ENCODE assay signal across 13 cellular contexts in genomic region chr20:20549699-20550098, GRCh38.
DNase-seq lines count a peak whose midpoint lies in the region; ATAC-seq, FAIRE-seq and TF ChIP-seq lines count a peak whose summit lies in the region.
"Had no signal": no experiment of that assay in that cellular context is flagged by ENCODE, and none has a peak within 500 bp of the region (broad histone marks: within the 10 kb centered on the region; RNA-seq: fewer than 3 reads in every experiment).

No MANE protein-coding gene starts in this region.

- H3K4me3 ChIP-seq in SK-N-SH (ENCODE audit: low read depth in 2 of 2, low read length in 1 of 2) (no peak overlapping the region), fibroblast of villous mesenchyme (ENCODE audit: low read depth, low read length) (no peak overlapping the region), tibial artery (no peak overlapping the region), spleen (no peak overlapping the region)
- H3K4me3 ChIP-seq: thoracic aorta had no signal

- no peaks in the 10 kb centered on the region for H4K20me1 ChIP-seq in SK-N-SH (ENCODE audit: insufficient read depth)

- no peak for TF ChIP-seq CTCF in SK-N-SH (IDR thresholded peaks at IDR 0.05)
- TF ChIP-seq CTCF in fibroblast of villous mesenchyme (IDR thresholded peaks at IDR 0.05; ENCODE audit: insufficient read depth, low read depth, low read length) = no peak
- no peak for TF ChIP-seq CTCF in tibial artery (IDR thresholded peaks at IDR 0.05)
- TF ChIP-seq CTCF in spleen (IDR thresholded peaks at IDR 0.05 in 8 of 11, conservative IDR thresholded peaks at IDR 0.05 in 3 of 11) = no peak

- POLR2A ChIA-PET in SK-N-SH (lab: Yijun Ruan, JAX) = no interaction called here

- no peak overlapping the region for H2AFZ ChIP-seq in SK-N-SH (ENCODE audit: low read depth)

- DNase-seq in A172 (ENCODE audit: low spot score) (peak; percentile 52), H54 (ENCODE audit: insufficient read length, low spot score) (peak; percentile 20), SK-N-SH (no peak), fibroblast of villous mesenchyme (ENCODE audit: low read depth) (peak; percentile 58), tibial artery (no peak), spleen (no peak), sciatic nerve (ENCODE audit: low spot score) (no peak)
- DNase-seq: activated naive CD4-positive, alpha-beta T cell treated with anti-CD3 and anti-CD28 coated beads, Interleukin-2, amount 10 ng/mL, durations not matched to agents 7 days and 5 days; CD8-positive, alpha-beta T cell had no signal

- H3K27ac ChIP-seq in SK-N-SH (ENCODE audit: low read depth in 2 of 2, low read length in 1 of 2) (no peak overlapping the region), tibial artery (no peak overlapping the region), spleen (no peak overlapping the region)
- H3K27ac ChIP-seq: thoracic aorta had no signal

- H3K79me2 ChIP-seq in SK-N-SH (ENCODE audit: insufficient read depth) = no peaks in the 10 kb centered on the region

- CTCF ChIA-PET in SK-N-SH (lab: Yijun Ruan, JAX) = interaction anchor here (0.9 kb wide), 1 partner anchor 19 kb away, joined by 3 read pairs; no protein-coding TSS in a partner anchor

- H3K4me2 ChIP-seq in SK-N-SH = no peak overlapping the region

- no peak overlapping the region for H3K9ac ChIP-seq in SK-N-SH

- no peak for TF ChIP-seq RAD21 in SK-N-SH (IDR thresholded peaks at IDR 0.05; ENCODE audit: low read length)

- H3K36me3 ChIP-seq in SK-N-SH (replicated peaks in 1 of 2; ENCODE audit: control insufficient read depth in 1 of 2, insufficient read depth in 2 of 2, low read length in 1 of 2) (no peaks in the 10 kb centered on the region), tibial artery (peaks cover 0 to 25% (median 18%) of the 10 kb centered on the region in 3 donors), spleen (peaks cover 0 to 59% (median 14%) of the 10 kb centered on the region in 6 donors)
- H3K36me3 ChIP-seq: thoracic aorta had no signal

- H3K9me2 ChIP-seq in SK-N-SH = no peaks in the 10 kb centered on the region

- no peak for TF ChIP-seq EP300 in SK-N-SH (IDR thresholded peaks at IDR 0.05; ENCODE audit: borderline replicate concordance in 1 of 2, low read depth in 1 of 2, low read length in 1 of 2)

- ATAC-seq in GM18867 (IDR thresholded peaks at IDR 0.05; ENCODE audit: unreplicated experiment) (no peak), sciatic nerve (no peak)
- ATAC-seq: CD8-positive, alpha-beta T cell had no signal

- H3K27me3 ChIP-seq in SK-N-SH (ENCODE audit: insufficient read depth) (no peaks in the 10 kb centered on the region), tibial artery (no peaks in the 10 kb centered on the region), spleen (replicated peaks in 1 of 7) (no peaks in the 10 kb centered on the region)

- no peaks in the 10 kb centered on the region for H3F3A ChIP-seq in SK-N-SH (replicated peaks; ENCODE audit: insufficient read depth)

- TF ChIP-seq POLR2A in H54 (IDR thresholded peaks at IDR 0.05; ENCODE audit: low read depth, low read length) = no peak
- TF ChIP-seq POLR2A in spleen (IDR thresholded peaks at IDR 0.05) = no peak

- H3K9me3 ChIP-seq in SK-N-SH (no peaks in the 10 kb centered on the region), tibial artery (no peaks in the 10 kb centered on the region), spleen (no peaks in the 10 kb centered on the region)
- H3K9me3 ChIP-seq: thoracic aorta had no signal

- intact Hi-C loops in tibial artery (cut with DNase I; ENCODE audit: low total_unique reads) = no loop called here
- intact Hi-C loops in spleen (cut with DNase I; ENCODE audit: low total_unique reads) = no loop called here
- intact Hi-C loops in sciatic nerve (cut with DNase I) = no loop called here

- H3K4me1 ChIP-seq in SK-N-SH (ENCODE audit: control insufficient read depth in 1 of 2, insufficient read depth in 2 of 2, low read depth in 1 of 2, low read length in 1 of 2) (peaks cover 0 to 9% of the 10 kb centered on the region in 2 experiments; a peak in 2 of 4 replicates), tibial artery (no peaks in the 10 kb centered on the region), spleen (peaks cover 0 to 17% (median 0%) of the 10 kb centered on the region in 6 donors)

- FAIRE-seq in H54 (lab: Jason Lieb, UNC) = no peak
- FAIRE-seq: frontal cortex, H1 had no signal

- 73% methylated on average over 1 of the region's 1 CpG for WGBS in SK-N-SH (ENCODE audit: low lambda C conversion rate)
- WGBS in spleen, 5 donors = 92 to 98% (median 96%) methylated on average over 1 of the region's 1 CpG

TF ChIP-seq in SK-N-SH, 30 proteins besides CTCF, POLR2A, EP300 and RAD21:
- no peak for TF ChIP-seq NFIC (IDR thresholded peaks at IDR 0.05; ENCODE audit: borderline replicate concordance)
- TF ChIP-seq JUND (IDR thresholded peaks at IDR 0.05) = no peak
- TF ChIP-seq FOSL2 (IDR thresholded peaks at IDR 0.05; ENCODE audit: borderline replicate concordance, low read depth) = peak; percentile 29; the same call in 1 of the 2 replicates
- TF ChIP-seq NRF1 (IDR thresholded peaks at IDR 0.05; ENCODE audit: low read depth, low read length) = no peak

Comparison
In these comparisons a context has a peak if more than half of its experiments do, and no peak if none do; other contexts are left out.
1. DNase-seq: peak in A172 (single experiment), H54 (single experiment) and fibroblast of villous mesenchyme (single experiment); none in SK-N-SH (single experiment), tibial artery (0 of 2), spleen (single experiment) and sciatic nerve (single experiment).